Comparison of ENCODE assay signal across 16 cellular contexts in the genomic region with DNA sequence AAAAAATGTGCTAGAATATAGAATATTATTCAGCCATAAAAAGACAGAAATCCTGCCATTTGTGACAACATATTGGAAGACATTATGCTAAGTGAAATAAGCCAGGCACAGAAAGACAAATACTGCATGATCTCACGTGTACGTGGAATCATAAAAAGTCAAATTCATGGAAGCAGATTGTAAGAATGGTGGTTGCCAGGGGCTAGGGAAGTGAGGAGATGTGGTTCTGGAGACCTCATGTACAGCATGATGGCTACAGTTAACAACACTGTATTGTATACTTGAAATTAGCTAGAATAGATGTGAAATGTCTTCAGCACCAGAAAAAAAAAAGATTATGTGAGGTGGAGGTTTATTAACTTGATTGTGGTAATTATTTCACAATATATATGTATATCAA.
DNase-seq lines count a peak whose midpoint lies in the region; TF ChIP-seq lines count a peak whose summit lies in the region.
"Had no signal": no experiment of that assay in that cellular context is flagged by ENCODE, and none has a peak within 500 bp of the region (broad histone marks: within the 10 kb centered on the region; RNA-seq: fewer than 3 reads in every experiment).

No MANE protein-coding gene starts in this region.

- H3K4ac ChIP-seq in mesenchymal stem cell (ENCODE audit: low read depth in 1 of 2, low read length in 2 of 2) = no peak overlapping the region

- no peaks in the 10 kb centered on the region for H3K27me3 ChIP-seq in mesenchymal stem cell (ENCODE audit: control insufficient read depth in 1 of 2, insufficient read depth in 1 of 2, low read length in 2 of 2)

- no peak overlapping the region for H3K14ac ChIP-seq in mesenchymal stem cell (ENCODE audit: low read length in 2 of 2)

- no peak overlapping the region for H3K4me3 ChIP-seq in mesenchymal stem cell (ENCODE audit: insufficient read depth in 1 of 2, low read depth in 1 of 2, low read length in 2 of 2)
- H3K4me3 ChIP-seq: GM12878 had no signal

- H4K91ac ChIP-seq in mesenchymal stem cell (ENCODE audit: low read length) = no peak overlapping the region

- H2BK5ac ChIP-seq in mesenchymal stem cell (ENCODE audit: low read depth, low read length, poor library complexity, severe bottlenecking) = no peak overlapping the region

- no peak overlapping the region; the same call in none of the 2 replicates for H3K4me3 Mint-ChIP-seq in HFFc6

- peak overlapping the region in 1 of 2 experiments; percentile 59 for H2BK12ac ChIP-seq in mesenchymal stem cell (ENCODE audit: low read length in 2 of 2)

- no peak overlapping the region for H3K18ac ChIP-seq in mesenchymal stem cell (ENCODE audit: low read depth in 1 of 2, low read length in 2 of 2)

- peak overlapping the region; percentile 66 for H2AK5ac ChIP-seq in mesenchymal stem cell (ENCODE audit: low read length, severe bottlenecking)

- peak overlapping the region; percentile 91 for H3K27ac Mint-ChIP-seq in HFFc6

- peaks cover 25% of the 10 kb centered on the region for H3K36me3 Mint-ChIP-seq in HFFc6 (ENCODE audit: low read depth)

- H3K23ac ChIP-seq in mesenchymal stem cell (ENCODE audit: low read length in 2 of 2) = no peak overlapping the region

- peaks cover 11% of the 10 kb centered on the region for H3K9me3 ChIP-seq in mesenchymal stem cell (ENCODE audit: control insufficient read depth, low read length)

- no peak overlapping the region for H2AFZ ChIP-seq in mesenchymal stem cell (ENCODE audit: low read depth, low read length)

- H3K9ac ChIP-seq in mesenchymal stem cell (ENCODE audit: low read length) = peak overlapping the region; percentile 81

- peaks cover 3% of the 10 kb centered on the region for H3K79me1 ChIP-seq in mesenchymal stem cell (replicated peaks; ENCODE audit: low read length, poor library complexity, severe bottlenecking)

- no peak overlapping the region for H2BK15ac ChIP-seq in mesenchymal stem cell (ENCODE audit: low read depth, poor library complexity, severe bottlenecking)

- WGBS in mesenchymal stem cell = 95% methylated on average over 2 of the region's 2 CpGs

- H3K27ac ChIP-seq in angular gyrus (ENCODE audit: low read depth, low read length) (peak overlapping the region; percentile 97), mesenchymal stem cell (ENCODE audit: low read length, poor library complexity, severe bottlenecking) (peak overlapping the region; percentile 99), temporal lobe (ENCODE audit: low read depth, low read length) (peak overlapping the region; percentile 100)

- peaks cover 6 to 7% of the 10 kb centered on the region in 2 experiments for H3K36me3 ChIP-seq in mesenchymal stem cell (ENCODE audit: control insufficient read depth in 1 of 2, insufficient read depth in 2 of 2, low read depth in 1 of 2, low read length in 2 of 2)

- H3K27me3 Mint-ChIP-seq in HFFc6 (ENCODE audit: insufficient read depth) = no peaks in the 10 kb centered on the region

- H3K4me1 Mint-ChIP-seq in HFFc6 (ENCODE audit: low read depth) = peaks cover 5% of the 10 kb centered on the region

- no peak overlapping the region for H3K4me2 ChIP-seq in mesenchymal stem cell (ENCODE audit: low read length, poor library complexity, severe bottlenecking)

- peaks cover 12% of the 10 kb centered on the region for H3K4me1 ChIP-seq in mesenchymal stem cell (ENCODE audit: control insufficient read depth, insufficient read depth, low read depth, low read length)

- no peaks in the 10 kb centered on the region; the same call in none of the 2 replicates for H3K9me3 Mint-ChIP-seq in HFFc6

- H2BK120ac ChIP-seq in mesenchymal stem cell (ENCODE audit: low read depth, low read length) = no peak overlapping the region

- H4K8ac ChIP-seq in mesenchymal stem cell (ENCODE audit: low read length) = peak overlapping the region; percentile 33

- DNase-seq in HFFc6 = no peak
- DNase-seq in mesenchymal stem cell = no peak
- no peak for DNase-seq in cortex of kidney (lab: John Stamatoyannopoulos, UW)
- DNase-seq in SW480 (ENCODE audit: low spot score) = no peak
- DNase-seq in NCI-H1417 treated with DMSO at 0.1 percent for 48 hours (lab: John Stamatoyannopoulos, UW) = no peak
- DNase-seq: DMS 273 treated with DMSO at 0.1 percent for 48 hours, GDM1, GOT3, KG1, NCI-H1436 treated with DMSO at 0.1 percent for 48 hours, NCI-H2029 treated with DMSO at 0.1 percent for 48 hours, NCI-H2171 treated with DMSO at 0.1 percent for 48 hours, PC-3 had no signal

- TF ChIP-seq CTCF in HFFc6 (IDR thresholded peaks at IDR 0.05) = no peak
